In genomic region chr13:48571121-48571901, GRCh38 we compare ENCODE assay signal across 7 cellular contexts. TPM values are rescaled to one million over a fixed set of nuclear protein-coding genes. Genes with fewer than 3 reads are reported as not detected.
DNase-seq lines count a peak whose midpoint lies in the region; ATAC-seq and TF ChIP-seq lines count a peak whose summit lies in the region.

No MANE protein-coding gene starts in this region.

- peaks cover 14% of the 10 kb centered on the region for H3K4me1 ChIP-seq in right cardiac atrium (ENCODE audit: control insufficient read depth, insufficient read depth, low read length)

- H3K27ac Mint-ChIP-seq in HFFc6 = peak overlapping the region; percentile 65
- H3K27ac Mint-ChIP-seq in activated T-helper 17 cell treated with anti-CD3 and anti-CD28 coated beads, Interleukin-2, amount 50 U/mL, for 72 hours = no peak overlapping the region

- no peaks in the 10 kb centered on the region for H3K9me3 Mint-ChIP-seq in HFFc6
- no peaks in the 10 kb centered on the region for H3K9me3 Mint-ChIP-seq in activated T-helper 17 cell treated with anti-CD3 and anti-CD28 coated beads, Interleukin-2, amount 50 U/mL, for 72 hours

- ATAC-seq in activated T-helper 17 cell treated with anti-CD3 and anti-CD28 coated beads, Interleukin-2, amount 50 U/mL, for 72 hours (replicated peaks) = no peak
- ATAC-seq in right cardiac atrium (peak; percentile 67 to 76), GM21526 (IDR thresholded peaks at IDR 0.05; ENCODE audit: low FRiP score, unreplicated experiment) (no peak)

- H3K4me3 ChIP-seq in right cardiac atrium (ENCODE audit: low read length) = peak overlapping the region; percentile 11

- TF ChIP-seq CTCF in HFFc6 (IDR thresholded peaks at IDR 0.05) = no peak

- peaks cover 23% of the 10 kb centered on the region for H3K4me1 Mint-ChIP-seq in HFFc6 (ENCODE audit: low read depth)
- peaks cover 8% of the 10 kb centered on the region for H3K4me1 Mint-ChIP-seq in activated T-helper 17 cell treated with anti-CD3 and anti-CD28 coated beads, Interleukin-2, amount 50 U/mL, for 72 hours

- no peaks in the 10 kb centered on the region for H3K9me3 ChIP-seq in right cardiac atrium (ENCODE audit: control insufficient read depth, low read length)

- 20% methylated on average over 9 of the region's 9 CpGs for WGBS in right cardiac atrium

- no peaks in the 10 kb centered on the region for H3K27me3 ChIP-seq in right cardiac atrium (ENCODE audit: control insufficient read depth, insufficient read depth)

- no peaks in the 10 kb centered on the region for H3K36me3 Mint-ChIP-seq in HFFc6 (ENCODE audit: low read depth)
- H3K36me3 Mint-ChIP-seq in activated T-helper 17 cell treated with anti-CD3 and anti-CD28 coated beads, Interleukin-2, amount 50 U/mL, for 72 hours (ENCODE audit: low read depth) = no peaks in the 10 kb centered on the region

- peak; percentile 51 for DNase-seq in HFFc6
- DNase-seq in right cardiac atrium = no peak
- peak in 5 of 49 donors; percentile 9 to 40 (median 31) for DNase-seq in substantia nigra (lab: John Stamatoyannopoulos, UW)
- DNase-seq in inferior parietal cortex (ENCODE audit: extremely low spot score) = no peak
- no peak for DNase-seq in NCI-H2081 (lab: John Stamatoyannopoulos, UW)

- H3K27ac ChIP-seq in right cardiac atrium (ENCODE audit: low read length) (peak overlapping the region; percentile 67), substantia nigra (ENCODE audit: low read depth, low read length, poor library complexity, severe bottlenecking) (peak overlapping the region; percentile 54)

- intact Hi-C loops in right cardiac atrium (cut with DNase I) = loop anchor here in 3 of 4 donors (5.0 to 10.0 kb wide), 3 partner anchors 39 to 167 kb away; partner anchors contain the start of genes LPAR6 (in 1 of the 3) and RCBTB2 (in 1 of the 3)

- peak overlapping the region; percentile 64 for H3K4me3 Mint-ChIP-seq in HFFc6
- peak overlapping the region; percentile 9 for H3K4me3 Mint-ChIP-seq in activated T-helper 17 cell treated with anti-CD3 and anti-CD28 coated beads, Interleukin-2, amount 50 U/mL, for 72 hours

- H3K27me3 Mint-ChIP-seq in HFFc6 (ENCODE audit: insufficient read depth) = peaks cover 2% of the 10 kb centered on the region; the same call in 1 of the 2 replicates
- peaks cover 18% of the 10 kb centered on the region for H3K27me3 Mint-ChIP-seq in activated T-helper 17 cell treated with anti-CD3 and anti-CD28 coated beads, Interleukin-2, amount 50 U/mL, for 72 hours

RNA-seq across cellular contexts. Expression of gene RCBTB2, which starts 38.4 kb away (rescaled TPM):
- total RNA-seq in HFFc6 (2021; fragmentation: NEBNext Ultra II Directional; extraction: Animal tissue kit (Norgen Biotek cat#: 25700)) = 1 to 10 TPM; 6.6 to 9.3 (median 7.5) TPM
- total RNA-seq in activated T-helper 17 cell treated with anti-CD3 and anti-CD28 coated beads, Interleukin-2, amount 50 U/mL, for 72 hours = 1 to 10 TPM; 6.1 to 7.7 TPM
- total RNA-seq in right cardiac atrium = 10 to 100 TPM in 3 of 4 donors, 1 to 10 TPM in 1; 9.0 to 17.3 (median 17.0) TPM
- polyA plus RNA-seq in right cardiac atrium = 13.9 TPM

Comparison
In these comparisons a context has a peak if more than half of its experiments do, and no peak if none do; other contexts are left out.
1. ATAC-seq: peak in right cardiac atrium (2 of 2); none in activated T-helper 17 cell treated with anti-CD3 and anti-CD28 coated beads, Interleukin-2, amount 50 U/mL, for 72 hours (single experiment) and GM21526 (single experiment).